ENCODE assay signal across 1 cellular context in the genomic region with DNA sequence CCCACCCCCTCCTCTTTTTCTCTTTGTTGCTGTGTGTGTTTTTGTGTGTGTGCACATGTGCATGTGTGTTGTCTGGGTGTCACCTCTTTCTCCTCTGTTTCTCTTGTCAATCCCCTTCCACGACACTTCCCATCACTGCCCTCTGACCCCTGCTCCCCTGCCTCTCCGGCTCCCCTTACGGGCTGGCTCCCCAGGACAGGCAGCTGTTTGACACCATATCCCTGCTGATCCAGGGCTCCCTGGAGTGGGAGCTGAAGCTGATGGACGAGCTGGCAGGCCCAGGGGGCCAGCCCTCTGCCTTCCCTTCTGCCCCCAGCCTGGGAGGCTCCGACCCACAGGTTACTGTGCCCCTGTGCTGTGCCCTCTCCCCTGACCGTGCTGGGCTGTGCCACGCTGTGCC.
TF ChIP-seq lines count a peak whose summit lies in the region.

No MANE protein-coding gene starts in this region.

TF ChIP-seq in A549, 52 proteins besides CTCF, POLR2A, EP300 and RAD21:
- TF ChIP-seq, protein P1, sequence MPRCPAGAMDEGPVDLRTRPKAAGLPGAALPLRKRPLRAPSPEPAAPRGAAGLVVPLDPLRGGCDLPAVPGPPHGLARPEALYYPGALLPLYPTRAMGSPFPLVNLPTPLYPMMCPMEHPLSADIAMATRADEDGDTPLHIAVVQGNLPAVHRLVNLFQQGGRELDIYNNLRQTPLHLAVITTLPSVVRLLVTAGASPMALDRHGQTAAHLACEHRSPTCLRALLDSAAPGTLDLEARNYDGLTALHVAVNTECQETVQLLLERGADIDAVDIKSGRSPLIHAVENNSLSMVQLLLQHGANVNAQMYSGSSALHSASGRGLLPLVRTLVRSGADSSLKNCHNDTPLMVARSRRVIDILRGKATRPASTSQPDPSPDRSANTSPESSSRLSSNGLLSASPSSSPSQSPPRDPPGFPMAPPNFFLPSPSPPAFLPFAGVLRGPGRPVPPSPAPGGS (IDR thresholded peaks at IDR 0.05): no peak
- TF ChIP-seq RCOR1 (IDR thresholded peaks at IDR 0.05; ENCODE audit: low read depth, low read length) (no peak), HOXB5 (CRISPR knock-in tag; IDR thresholded peaks at IDR 0.05) (no peak), CBX2 (IDR thresholded peaks at IDR 0.05; ENCODE audit: borderline replicate concordance, low read depth) (no peak), ZC3H11A (IDR thresholded peaks at IDR 0.05) (no peak), KDM1A (IDR thresholded peaks at IDR 0.05; ENCODE audit: low read depth) (no peak), ESRRA (IDR thresholded peaks at IDR 0.05; ENCODE audit: borderline replicate concordance, low read length) (no peak), FOSL2 (IDR thresholded peaks at IDR 0.05) (no peak), FOSL2 (CRISPR knock-in tag; IDR thresholded peaks at IDR 0.05) (no peak), SMC3 (IDR thresholded peaks at IDR 0.05) (no peak), POLR2AphosphoS2 (conservative IDR thresholded peaks at IDR 0.05; ENCODE audit: low read length) (no peak)
- TF ChIP-seq, protein P2, sequence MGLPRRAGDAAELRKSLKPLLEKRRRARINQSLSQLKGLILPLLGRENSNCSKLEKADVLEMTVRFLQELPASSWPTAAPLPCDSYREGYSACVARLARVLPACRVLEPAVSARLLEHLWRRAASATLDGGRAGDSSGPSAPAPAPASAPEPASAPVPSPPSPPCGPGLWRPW (IDR thresholded peaks at IDR 0.05): no peak
- TF ChIP-seq, protein P3, sequence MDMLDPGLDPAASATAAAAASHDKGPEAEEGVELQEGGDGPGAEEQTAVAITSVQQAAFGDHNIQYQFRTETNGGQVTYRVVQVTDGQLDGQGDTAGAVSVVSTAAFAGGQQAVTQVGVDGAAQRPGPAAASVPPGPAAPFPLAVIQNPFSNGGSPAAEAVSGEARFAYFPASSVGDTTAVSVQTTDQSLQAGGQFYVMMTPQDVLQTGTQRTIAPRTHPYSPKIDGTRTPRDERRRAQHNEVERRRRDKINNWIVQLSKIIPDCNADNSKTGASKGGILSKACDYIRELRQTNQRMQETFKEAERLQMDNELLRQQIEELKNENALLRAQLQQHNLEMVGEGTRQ (IDR thresholded peaks at IDR 0.05): no peak
- TF ChIP-seq, protein P4, sequence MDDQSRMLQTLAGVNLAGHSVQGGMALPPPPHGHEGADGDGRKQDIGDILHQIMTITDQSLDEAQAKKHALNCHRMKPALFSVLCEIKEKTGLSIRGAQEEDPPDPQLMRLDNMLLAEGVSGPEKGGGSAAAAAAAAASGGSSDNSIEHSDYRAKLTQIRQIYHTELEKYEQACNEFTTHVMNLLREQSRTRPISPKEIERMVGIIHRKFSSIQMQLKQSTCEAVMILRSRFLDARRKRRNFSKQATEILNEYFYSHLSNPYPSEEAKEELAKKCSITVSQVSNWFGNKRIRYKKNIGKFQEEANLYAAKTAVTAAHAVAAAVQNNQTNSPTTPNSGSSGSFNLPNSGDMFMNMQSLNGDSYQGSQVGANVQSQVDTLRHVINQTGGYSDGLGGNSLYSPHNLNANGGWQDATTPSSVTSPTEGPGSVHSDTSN (IDR thresholded peaks at IDR 0.05): no peak
